In the genomic region with DNA sequence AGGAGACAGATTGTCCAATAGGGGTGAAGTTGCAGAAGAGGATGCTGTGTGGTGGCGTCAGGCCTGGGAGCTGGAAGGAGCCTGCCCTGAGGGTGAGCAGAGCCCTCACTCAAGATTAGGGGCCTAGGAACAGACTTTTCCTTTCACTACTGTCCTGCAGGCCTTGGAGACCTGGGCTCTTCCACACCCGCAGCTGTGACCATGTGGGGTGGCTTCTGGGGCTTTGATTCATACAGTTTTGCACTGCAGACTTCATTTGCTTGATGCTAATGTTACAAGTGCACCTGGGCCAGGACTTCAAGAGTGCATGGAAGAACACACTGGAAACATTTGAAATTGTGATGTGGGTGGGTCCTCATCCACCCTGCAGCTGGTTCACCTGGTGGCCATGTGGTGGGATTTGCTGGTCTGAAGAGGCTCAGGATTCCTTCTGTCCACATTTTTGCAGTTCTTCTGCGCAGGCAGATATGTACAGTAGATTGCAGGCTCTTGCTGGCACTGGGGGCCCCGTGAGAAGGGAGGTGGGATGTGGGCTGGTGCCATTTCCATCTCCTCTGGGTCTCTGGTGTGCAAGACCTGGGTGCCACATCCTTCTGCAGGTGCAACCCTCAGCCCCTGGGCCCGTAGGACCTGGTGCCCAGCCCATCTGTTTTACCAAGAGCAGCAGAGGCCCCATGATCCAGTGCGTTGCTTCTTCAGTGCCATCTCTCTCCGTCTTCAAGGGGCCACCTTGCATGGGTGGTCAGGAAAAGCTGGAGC, we compare ENCODE assay signal across 21 cellular contexts. TPM values are rescaled to one million over a fixed set of nuclear protein-coding genes. Genes with fewer than 3 reads are reported as not detected.
"Had no signal": no experiment of that assay in that cellular context is flagged by ENCODE, and none has a peak within 500 bp of the region (broad histone marks: within the 10 kb centered on the region; RNA-seq: fewer than 3 reads in every experiment).

No MANE protein-coding gene starts in this region.

- H3K4me3 ChIP-seq: adrenal gland, ascending aorta, dorsolateral prefrontal cortex, gastroesophageal sphincter, sigmoid colon, smooth muscle cell, upper lobe of right lung had no signal

- H3K27ac Mint-ChIP-seq: activated naive CD8-positive, alpha-beta T cell; endodermal cell; memory B cell; stimulated activated naive B cell treated with anti-CD40 and anti-IgM and Interleukin-4, amounts not matched to agents 10 μg/mL and 1 μg/mL and 100 μg/mL, for 72 hours; T-cell had no signal

- H3K27ac ChIP-seq: adrenal gland, ascending aorta, brain microvascular endothelial cell, dorsolateral prefrontal cortex, gastroesophageal sphincter, sigmoid colon, upper lobe of right lung had no signal

- H3K27me3 ChIP-seq: ascending aorta, brain microvascular endothelial cell had no signal

- ATAC-seq: gastroesophageal sphincter; stimulated activated naive B cell treated with anti-CD40 and anti-IgM and Interleukin-4, amounts not matched to agents 10 μg/mL and 1 μg/mL and 100 μg/mL, for 72 hours; T-cell; upper lobe of right lung had no signal

- DNase-seq: activated CD4-positive, alpha-beta T cell treated with anti-CD3 and anti-CD28 coated beads, Interleukin-2, amount 50 U/mL, for 4 hours; activated T-cell treated with anti-CD3 and anti-CD28 coated beads, Interleukin-2, amount 50 U/mL, for 1 hour; brain microvascular endothelial cell; caudate nucleus; hypothalamus; occipital lobe; sigmoid colon; stimulated activated CD4-positive, alpha-beta T cell treated with anti-CD3 and anti-CD28 coated beads, Interleukin-15, amount 100 ng/mL, for 24 hours; stimulated activated naive B cell treated with anti-CD40 and anti-IgM and Interleukin-4, amounts not matched to agents 10 μg/mL and 1 μg/mL and 100 μg/mL, for 72 hours; T-cell; upper lobe of right lung had no signal

- H3K4me1 Mint-ChIP-seq: stimulated activated naive B cell treated with anti-CD40 and anti-IgM and Interleukin-4, amounts not matched to agents 10 μg/mL and 1 μg/mL and 100 μg/mL, for 72 hours had no signal

- H3K36me3 ChIP-seq: adrenal gland, ascending aorta, brain microvascular endothelial cell, gastroesophageal sphincter, sigmoid colon, upper lobe of right lung had no signal

- H3K36me3 Mint-ChIP-seq: activated naive CD8-positive, alpha-beta T cell; memory B cell; stimulated activated naive B cell treated with anti-CD40 and anti-IgM and Interleukin-4, amounts not matched to agents 10 μg/mL and 1 μg/mL and 100 μg/mL, for 72 hours; T-cell had no signal

- H3K9me3 ChIP-seq: adrenal gland, ascending aorta, gastroesophageal sphincter, sigmoid colon, upper lobe of right lung had no signal

- H3K4me2 ChIP-seq: smooth muscle cell had no signal

- H3K4me3 Mint-ChIP-seq: activated naive CD8-positive, alpha-beta T cell; endodermal cell; memory B cell; nephron; stimulated activated naive B cell treated with anti-CD40 and anti-IgM and Interleukin-4, amounts not matched to agents 10 μg/mL and 1 μg/mL and 100 μg/mL, for 72 hours; T-cell had no signal

- H3K9me3 Mint-ChIP-seq: endodermal cell; memory B cell; nephron; stimulated activated naive B cell treated with anti-CD40 and anti-IgM and Interleukin-4, amounts not matched to agents 10 μg/mL and 1 μg/mL and 100 μg/mL, for 72 hours; T-cell had no signal

RNA-seq across cellular contexts. Expression of a gene that starts 9.9 kb away (rescaled TPM):
- total RNA-seq: mononuclear cell had no signal
